Comparison of ENCODE assay signal across 1 cellular context in the genomic region with DNA sequence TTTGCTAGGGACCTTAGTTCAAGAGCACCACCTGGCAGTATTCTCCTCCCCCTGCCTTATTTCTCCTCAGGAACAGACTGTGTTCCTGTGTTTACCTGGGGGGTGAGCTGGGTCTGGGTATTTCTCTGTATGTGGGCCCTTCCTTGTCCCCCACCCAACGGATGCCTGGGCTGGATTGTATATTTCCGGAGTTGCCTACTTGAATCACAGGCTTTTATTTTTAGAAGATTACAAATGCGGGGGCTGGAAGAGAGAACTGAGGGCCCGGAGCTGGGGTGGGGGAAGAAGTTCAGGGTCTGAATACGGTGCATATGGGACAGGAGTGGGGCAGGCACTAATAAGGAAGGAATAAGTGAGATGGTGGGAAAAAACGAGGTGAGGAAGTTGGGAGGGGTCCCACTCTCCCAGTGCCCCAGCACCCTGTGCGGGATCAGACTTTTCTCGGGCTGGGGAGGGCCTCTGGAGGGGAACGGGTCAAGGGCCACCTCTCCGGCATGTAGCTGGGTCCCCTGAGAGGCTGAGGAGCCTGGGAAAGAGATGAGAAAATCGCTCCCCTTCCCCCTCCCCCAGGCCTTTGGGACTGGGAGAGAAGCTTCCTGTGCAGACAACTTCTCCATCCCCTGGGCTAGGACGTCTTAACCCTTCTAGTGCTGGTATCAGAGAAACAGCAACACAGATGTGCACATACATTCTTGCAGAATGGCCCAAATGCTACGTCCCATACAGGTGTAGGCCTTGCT.
TF ChIP-seq lines count a peak whose summit lies in the region.

No MANE protein-coding gene starts in this region.

TF ChIP-seq in SK-N-SH treated with all-trans-retinoic acid at 6 μM for 48 hours, 23 proteins besides CTCF, POLR2A, EP300 and RAD21 (continued from another document):
- TF ChIP-seq ISL1 (CRISPR knock-in tag; IDR thresholded peaks at IDR 0.05) (no peak), ZNF8 (CRISPR knock-in tag; IDR thresholded peaks at IDR 0.05) (no peak), ZC3H10 (CRISPR knock-in tag; IDR thresholded peaks at IDR 0.05) (no peak), CSDC2 (CRISPR knock-in tag; IDR thresholded peaks at IDR 0.05) (no peak), BACH2 (CRISPR knock-in tag; IDR thresholded peaks at IDR 0.05; ENCODE audit: borderline replicate concordance) (no peak)
- TF ChIP-seq, protein P1, sequence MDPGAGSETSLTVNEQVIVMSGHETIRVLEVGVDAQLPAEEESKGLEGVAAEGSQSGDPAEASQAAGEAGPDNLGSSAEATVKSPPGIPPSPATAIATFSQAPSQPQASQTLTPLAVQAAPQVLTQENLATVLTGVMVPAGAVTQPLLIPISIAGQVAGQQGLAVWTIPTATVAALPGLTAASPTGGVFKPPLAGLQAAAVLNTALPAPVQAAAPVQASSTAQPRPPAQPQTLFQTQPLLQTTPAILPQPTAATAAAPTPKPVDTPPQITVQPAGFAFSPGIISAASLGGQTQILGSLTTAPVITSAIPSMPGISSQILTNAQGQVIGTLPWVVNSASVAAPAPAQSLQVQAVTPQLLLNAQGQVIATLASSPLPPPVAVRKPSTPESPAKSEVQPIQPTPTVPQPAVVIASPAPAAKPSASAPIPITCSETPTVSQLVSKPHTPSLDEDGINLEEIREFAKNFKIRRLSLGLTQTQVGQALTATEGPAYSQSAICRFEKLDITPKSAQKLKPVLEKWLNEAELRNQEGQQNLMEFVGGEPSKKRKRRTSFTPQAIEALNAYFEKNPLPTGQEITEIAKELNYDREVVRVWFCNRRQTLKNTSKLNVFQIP (CRISPR knock-in tag; IDR thresholded peaks at IDR 0.05; ENCODE audit: borderline replicate concordance, low read depth), result no peak
